Comparison of ENCODE assay signal across 9 cellular contexts in the genomic region with DNA sequence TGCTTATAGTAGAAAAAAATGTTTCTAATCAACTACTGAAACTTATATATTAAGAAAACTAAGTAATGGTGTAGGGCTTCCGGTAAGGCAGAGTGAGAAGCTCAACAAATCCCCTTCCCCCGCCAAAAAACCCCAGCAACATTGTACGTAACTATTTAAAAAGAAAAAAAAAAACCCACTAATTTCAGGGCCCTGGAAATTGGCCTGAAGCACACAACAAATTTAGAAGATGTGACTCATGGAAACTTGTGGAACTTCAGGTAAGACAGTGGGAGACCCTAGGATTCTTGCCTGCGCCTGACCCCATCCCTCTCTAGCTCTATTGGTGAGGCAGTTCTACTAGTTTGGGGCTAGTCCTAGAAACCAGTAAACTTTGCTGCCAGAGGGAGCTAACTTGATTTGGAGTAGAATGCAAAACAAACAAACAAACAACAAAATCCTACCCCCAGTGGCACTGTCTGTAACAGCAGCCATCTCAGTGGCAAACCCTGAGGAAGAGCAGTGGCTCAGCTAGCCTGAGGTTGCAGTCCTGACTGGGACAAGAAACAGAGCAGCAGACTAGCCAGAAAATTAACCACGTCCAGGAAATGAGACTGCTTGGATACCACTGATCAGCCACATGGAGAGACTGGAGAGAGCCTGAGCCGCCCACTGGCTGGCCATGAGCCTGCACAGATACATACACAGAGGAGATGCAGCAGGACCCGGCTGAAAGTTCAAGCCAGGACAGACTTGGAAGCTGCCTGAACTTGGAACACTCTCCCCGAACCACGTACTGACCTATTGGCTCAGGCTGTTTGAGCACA.
DNase-seq lines count a peak whose midpoint lies in the region; ATAC-seq, FAIRE-seq and TF ChIP-seq lines count a peak whose summit lies in the region.
"Had no signal": no experiment of that assay in that cellular context is flagged by ENCODE, and none has a peak within 500 bp of the region (broad histone marks: within the 10 kb centered on the region; RNA-seq: fewer than 3 reads in every experiment).

No MANE protein-coding gene starts in this region.

- ATAC-seq in pancreas (peak; percentile 31 to 77 (median 59)), HG02610 (IDR thresholded peaks at IDR 0.05; ENCODE audit: unreplicated experiment) (no peak)

- H3K4me1 Mint-ChIP-seq in progenitor cell of endocrine pancreas (ENCODE audit: low read depth) = no peaks in the 10 kb centered on the region

- no peaks in the 10 kb centered on the region for H3K4me1 ChIP-seq in pancreas
- no peaks in the 10 kb centered on the region for H3K4me1 ChIP-seq in A673 (ENCODE audit: insufficient read depth, low read length, poor library complexity, severe bottlenecking)

- WGBS in pancreas, 2 donors = 57 to 61% methylated on average over 9 of the region's 9 CpGs

- H3K4me3 Mint-ChIP-seq in progenitor cell of endocrine pancreas (ENCODE audit: low read depth) = no peak overlapping the region

- BruUV-seq in A673 (replicated peaks; lab: Mats Ljungman, UMichigan) = no TSS peak

- H3K4me3 ChIP-seq in pancreas (no peak overlapping the region), A673 (ENCODE audit: low read depth, low read length, poor library complexity, severe bottlenecking) (no peak overlapping the region)

- H3K9me3 ChIP-seq in pancreas = no peaks in the 10 kb centered on the region
- H3K9me3 ChIP-seq in A673 (ENCODE audit: low read depth, low read length, poor library complexity, severe bottlenecking) = no peaks in the 10 kb centered on the region

- peaks cover 3% of the 10 kb centered on the region for H3K27me3 Mint-ChIP-seq in progenitor cell of endocrine pancreas

- H3K27ac ChIP-seq in pancreas = no peak overlapping the region
- H3K27ac ChIP-seq in A673 (ENCODE audit: low read depth, low read length, poor library complexity, severe bottlenecking) = no peak overlapping the region

- H3K36me3 ChIP-seq in pancreas (no peaks in the 10 kb centered on the region), A673 (ENCODE audit: insufficient read depth, low read length, poor library complexity, severe bottlenecking) (no peaks in the 10 kb centered on the region)

- CTCF ChIA-PET in A673 (lab: Charles Lee) = no interaction called here

- intact Hi-C loops in pancreas (cut with DNase I) = no loop called here
- intact Hi-C loops in A673 (cut with micrococcal nuclease; ENCODE audit: unreplicated experiment) = no loop called here

- peak; percentile 81 for DNase-seq in LHCN-M2 (ENCODE audit: low read depth)
- peak; percentile 93 for DNase-seq in fibroblast of gingiva (ENCODE audit: low read depth)
- DNase-seq in pancreas = peak in 2 of 6 donors; percentile 28 to 34
- no peak for DNase-seq in progenitor cell of endocrine pancreas (ENCODE audit: low spot score, unreplicated experiment)
- no peak for DNase-seq in A673 (ENCODE audit: low spot score)
- DNase-seq in dermis blood vessel endothelial cell = no peak

- TF ChIP-seq CTCF in GM12873 (IDR thresholded peaks at IDR 0.05; ENCODE audit: insufficient read depth, low read depth, low read length, missing control alignments) = peak; percentile 36
- no peak for TF ChIP-seq CTCF in pancreas (IDR thresholded peaks at IDR 0.05)
- no peak for TF ChIP-seq CTCF in progenitor cell of endocrine pancreas (IDR thresholded peaks at IDR 0.05; ENCODE audit: unreplicated experiment)
- TF ChIP-seq CTCF in A673 (conservative IDR thresholded peaks at IDR 0.05; ENCODE audit: low read depth, low read length) = no peak

- H3K27ac Mint-ChIP-seq in progenitor cell of endocrine pancreas = no peak overlapping the region

- H3K9me3 Mint-ChIP-seq in progenitor cell of endocrine pancreas (ENCODE audit: low read depth) = peaks cover 12% of the 10 kb centered on the region

- no peak for FAIRE-seq in pancreas (lab: Jason Lieb, UNC)
- FAIRE-seq: TTC549 had no signal

- H3K36me3 Mint-ChIP-seq in progenitor cell of endocrine pancreas (ENCODE audit: insufficient read depth) = no peaks in the 10 kb centered on the region

- H3K27me3 ChIP-seq in pancreas (no peaks in the 10 kb centered on the region), A673 (replicated peaks; ENCODE audit: insufficient read depth, low read depth, low read length, poor library complexity) (no peaks in the 10 kb centered on the region)

- POLR2A ChIA-PET in A673 (lab: Charles Lee; ENCODE audit: low non-redundant PET) = no interaction called here

Comparison
In these comparisons a context has a peak if more than half of its experiments do, and no peak if none do; other contexts are left out.
1. DNase-seq: peak in LHCN-M2 (single experiment) and fibroblast of gingiva (single experiment); none in progenitor cell of endocrine pancreas (single experiment), A673 (single experiment) and dermis blood vessel endothelial cell (single experiment).